Comparison of ENCODE assay signal across 8 cellular contexts in the genomic region with DNA sequence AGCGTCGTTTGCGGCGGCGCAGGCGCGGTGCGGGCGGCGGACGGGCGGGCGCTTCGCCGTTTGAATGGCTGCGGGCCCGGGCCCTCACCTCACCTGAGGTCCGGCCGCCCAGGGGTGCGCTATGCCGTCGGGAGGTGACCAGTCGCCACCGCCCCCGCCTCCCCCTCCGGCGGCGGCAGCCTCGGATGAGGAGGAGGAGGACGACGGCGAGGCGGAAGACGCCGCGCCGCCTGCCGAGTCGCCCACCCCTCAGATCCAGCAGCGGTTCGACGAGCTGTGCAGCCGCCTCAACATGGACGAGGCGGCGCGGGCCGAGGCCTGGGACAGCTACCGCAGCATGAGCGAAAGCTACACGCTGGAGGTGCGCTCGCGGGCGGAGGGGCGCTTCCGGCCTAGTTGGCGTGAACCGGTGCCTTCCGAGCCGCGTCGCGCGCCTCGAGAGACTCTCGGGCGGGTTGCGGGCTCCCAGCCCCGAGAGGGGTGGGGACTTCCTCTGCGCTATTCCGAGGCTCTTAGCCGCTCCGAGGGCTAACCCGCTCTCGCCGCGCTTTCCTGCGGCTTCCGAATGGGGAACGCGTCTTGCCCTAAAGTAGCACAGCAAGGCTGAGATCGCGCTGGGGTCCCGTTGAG. TPM values are rescaled to one million over a fixed set of nuclear protein-coding genes. Genes with fewer than 3 reads are reported as not detected.
A peak's percentile ranks its signal among the peaks of the same experiment; 100 is the strongest.
DNase-seq lines count a peak whose midpoint lies in the region; ATAC-seq, FAIRE-seq and TF ChIP-seq lines count a peak whose summit lies in the region.

A gene with protein sequence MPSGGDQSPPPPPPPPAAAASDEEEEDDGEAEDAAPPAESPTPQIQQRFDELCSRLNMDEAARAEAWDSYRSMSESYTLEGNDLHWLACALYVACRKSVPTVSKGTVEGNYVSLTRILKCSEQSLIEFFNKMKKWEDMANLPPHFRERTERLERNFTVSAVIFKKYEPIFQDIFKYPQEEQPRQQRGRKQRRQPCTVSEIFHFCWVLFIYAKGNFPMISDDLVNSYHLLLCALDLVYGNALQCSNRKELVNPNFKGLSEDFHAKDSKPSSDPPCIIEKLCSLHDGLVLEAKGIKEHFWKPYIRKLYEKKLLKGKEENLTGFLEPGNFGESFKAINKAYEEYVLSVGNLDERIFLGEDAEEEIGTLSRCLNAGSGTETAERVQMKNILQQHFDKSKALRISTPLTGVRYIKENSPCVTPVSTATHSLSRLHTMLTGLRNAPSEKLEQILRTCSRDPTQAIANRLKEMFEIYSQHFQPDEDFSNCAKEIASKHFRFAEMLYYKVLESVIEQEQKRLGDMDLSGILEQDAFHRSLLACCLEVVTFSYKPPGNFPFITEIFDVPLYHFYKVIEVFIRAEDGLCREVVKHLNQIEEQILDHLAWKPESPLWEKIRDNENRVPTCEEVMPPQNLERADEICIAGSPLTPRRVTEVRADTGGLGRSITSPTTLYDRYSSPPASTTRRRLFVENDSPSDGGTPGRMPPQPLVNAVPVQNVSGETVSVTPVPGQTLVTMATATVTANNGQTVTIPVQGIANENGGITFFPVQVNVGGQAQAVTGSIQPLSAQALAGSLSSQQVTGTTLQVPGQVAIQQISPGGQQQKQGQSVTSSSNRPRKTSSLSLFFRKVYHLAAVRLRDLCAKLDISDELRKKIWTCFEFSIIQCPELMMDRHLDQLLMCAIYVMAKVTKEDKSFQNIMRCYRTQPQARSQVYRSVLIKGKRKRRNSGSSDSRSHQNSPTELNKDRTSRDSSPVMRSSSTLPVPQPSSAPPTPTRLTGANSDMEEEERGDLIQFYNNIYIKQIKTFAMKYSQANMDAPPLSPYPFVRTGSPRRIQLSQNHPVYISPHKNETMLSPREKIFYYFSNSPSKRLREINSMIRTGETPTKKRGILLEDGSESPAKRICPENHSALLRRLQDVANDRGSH (plus strand): TSS at position 36 of the 630 bp plus-strand sequence. CDS start 86 bp downstream, at position 122.

- no peaks in the 10 kb centered on the region for H3K9me1 ChIP-seq in keratinocyte (ENCODE audit: control insufficient read depth, extremely low read depth, insufficient read depth, low read length)

- CTCF ChIA-PET in WTC11 (lab: Charles Lee) = interaction anchor here (1.4 to 1.8 kb wide), 3 partner anchors 19 to 151 kb away, joined by 3 to 5 read pairs (median 4); no protein-coding TSS in a partner anchor

- H3K4me3 ChIP-seq in bronchial epithelial cell (ENCODE audit: low read depth, low read length) (peak within 1 kb of the TSS; percentile 87), keratinocyte (ENCODE audit: control insufficient read depth in 2 of 3, extremely low read depth in 1 of 3, insufficient read depth in 2 of 3, low read depth in 1 of 3, low read length in 3 of 3) (peak within 1 kb of the TSS; percentile 82 to 95 (median 85))

- peaks cover 18% of the 10 kb centered on the region for H3K9me3 Mint-ChIP-seq in WTC11

- H3K27ac ChIP-seq in keratinocyte (ENCODE audit: control insufficient read depth, insufficient read depth, low read length) = peak within 1 kb of the TSS; percentile 88

- ATAC-seq in HG02588 (IDR thresholded peaks at IDR 0.05; ENCODE audit: unreplicated experiment) (peak; percentile 74), WTC11 (peak; percentile 78)

- peak within 1 kb of the TSS; percentile 93 for H3K4me2 ChIP-seq in keratinocyte (ENCODE audit: control insufficient read depth, extremely low read depth, insufficient read depth, low read depth, low read length)

- peaks cover 11% of the 10 kb centered on the region for H3K4me1 ChIP-seq in keratinocyte (ENCODE audit: control insufficient read depth, extremely low read depth, insufficient read depth, low read length)

- TF ChIP-seq CTCF in WTC11 (IDR thresholded peaks at IDR 0.05) (no peak), bronchial epithelial cell (IDR thresholded peaks at IDR 0.05; ENCODE audit: insufficient read depth, low read length, severe bottlenecking) (no peak), keratinocyte (optimal IDR thresholded peaks at IDR 0.05 in 1 of 3, IDR thresholded peaks at IDR 0.05 in 1 of 3, conservative IDR thresholded peaks at IDR 0.05 in 1 of 3; ENCODE audit: extremely low read depth in 1 of 3, insufficient read depth in 2 of 3, low read length in 3 of 3) (no peak)

- H3K36me3 ChIP-seq in bronchial epithelial cell (ENCODE audit: control insufficient read depth, insufficient read depth, low read length) (no peaks in the 10 kb centered on the region), keratinocyte (ENCODE audit: control insufficient read depth in 2 of 2, extremely low read depth in 1 of 2, insufficient read depth in 2 of 2, low read length in 2 of 2) (no peaks in the 10 kb centered on the region)

- peak; percentile 44 for DNase-seq in DMS79 treated with DMSO at 0.1 percent for 48 hours (lab: John Stamatoyannopoulos, UW)
- DNase-seq in DMS79 (lab: John Stamatoyannopoulos, UW) = no peak
- DNase-seq in NCI-H1092 (lab: John Stamatoyannopoulos, UW) = peak; percentile 62
- DNase-seq in WTC11 (ENCODE audit: low spot score) = peak; percentile 79
- DNase-seq in bronchial epithelial cell (ENCODE audit: low read depth) = peak; percentile 25
- no peak for DNase-seq in keratinocyte (ENCODE audit: low read depth, low spot score)
- DNase-seq in stimulated activated CD4-positive, alpha-beta T cell treated with anti-CD3 and anti-CD28 coated beads, Interleukin-15, amount 100 ng/mL, for 48 hours (ENCODE audit: low read depth in 2 of 2) = peak; percentile 40 to 43

- H3K27ac Mint-ChIP-seq in WTC11 = peak within 1 kb of the TSS; percentile 95

- peaks cover 38% of the 10 kb centered on the region for H3K79me2 ChIP-seq in keratinocyte (ENCODE audit: control insufficient read depth, insufficient read depth, low read length)

- H3K36me3 Mint-ChIP-seq in WTC11 = peaks cover 4% of the 10 kb centered on the region; the same call in 1 of the 2 replicates

- FAIRE-seq in bronchial epithelial cell (lab: Jason Lieb, UNC) = no peak
- FAIRE-seq in keratinocyte (lab: Jason Lieb, UNC) = no peak

- H3K9ac ChIP-seq in keratinocyte (ENCODE audit: control insufficient read depth, extremely low read depth, insufficient read depth, low read length) = peak within 1 kb of the TSS; percentile 97

- H3K27me3 ChIP-seq in bronchial epithelial cell (ENCODE audit: control insufficient read depth, insufficient read depth, low read length) (no peaks in the 10 kb centered on the region), keratinocyte (ENCODE audit: control insufficient read depth, extremely low read depth, insufficient read depth, low read length) (no peaks in the 10 kb centered on the region)

- H2AFZ ChIP-seq in keratinocyte (ENCODE audit: control insufficient read depth, low read length) = peak within 1 kb of the TSS; percentile 92

- dilution Hi-C loops in keratinocyte (cut with MboI; ENCODE audit: extremely low pct_ligation_motif_present, low sequenced_read_pairs) = no loop called here

- no peaks in the 10 kb centered on the region for H3K27me3 Mint-ChIP-seq in WTC11 (ENCODE audit: low read depth)

- POLR2A ChIA-PET in WTC11 (lab: Charles Lee) = no interaction called here

- peaks cover 19% of the 10 kb centered on the region for H3K4me1 Mint-ChIP-seq in WTC11

- H4K20me1 ChIP-seq in keratinocyte (ENCODE audit: control insufficient read depth, extremely low read depth, insufficient read depth, low read length) = no peaks in the 10 kb centered on the region

- H3K9me3 ChIP-seq in keratinocyte (ENCODE audit: control insufficient read depth, low read depth, low read length) = no peaks in the 10 kb centered on the region

- peak within 1 kb of the TSS; percentile 95 for H3K4me3 Mint-ChIP-seq in WTC11

TF ChIP-seq in WTC11, 78 proteins besides CTCF, POLR2A, EP300 and RAD21 (continues in another document):
- TF ChIP-seq KAT7 (CRISPR knock-in tag; IDR thresholded peaks at IDR 0.05; ENCODE audit: borderline replicate concordance) (peak; percentile 75; the same call in 1 of the 2 replicates), TEAD4 (CRISPR knock-in tag; IDR thresholded peaks at IDR 0.05) (0 out of 2 replicates have a peak, but pooled peaks have one; percentile 34)
- TF ChIP-seq, protein P1, sequence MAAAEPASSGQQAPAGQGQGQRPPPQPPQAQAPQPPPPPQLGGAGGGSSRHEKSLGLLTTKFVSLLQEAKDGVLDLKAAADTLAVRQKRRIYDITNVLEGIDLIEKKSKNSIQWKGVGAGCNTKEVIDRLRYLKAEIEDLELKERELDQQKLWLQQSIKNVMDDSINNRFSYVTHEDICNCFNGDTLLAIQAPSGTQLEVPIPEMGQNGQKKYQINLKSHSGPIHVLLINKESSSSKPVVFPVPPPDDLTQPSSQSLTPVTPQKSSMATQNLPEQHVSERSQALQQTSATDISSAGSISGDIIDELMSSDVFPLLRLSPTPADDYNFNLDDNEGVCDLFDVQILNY (CRISPR knock-in tag; IDR thresholded peaks at IDR 0.05) = 0 out of 2 replicates have a peak, but pooled peaks have one; percentile 42
- TF ChIP-seq, protein P2, sequence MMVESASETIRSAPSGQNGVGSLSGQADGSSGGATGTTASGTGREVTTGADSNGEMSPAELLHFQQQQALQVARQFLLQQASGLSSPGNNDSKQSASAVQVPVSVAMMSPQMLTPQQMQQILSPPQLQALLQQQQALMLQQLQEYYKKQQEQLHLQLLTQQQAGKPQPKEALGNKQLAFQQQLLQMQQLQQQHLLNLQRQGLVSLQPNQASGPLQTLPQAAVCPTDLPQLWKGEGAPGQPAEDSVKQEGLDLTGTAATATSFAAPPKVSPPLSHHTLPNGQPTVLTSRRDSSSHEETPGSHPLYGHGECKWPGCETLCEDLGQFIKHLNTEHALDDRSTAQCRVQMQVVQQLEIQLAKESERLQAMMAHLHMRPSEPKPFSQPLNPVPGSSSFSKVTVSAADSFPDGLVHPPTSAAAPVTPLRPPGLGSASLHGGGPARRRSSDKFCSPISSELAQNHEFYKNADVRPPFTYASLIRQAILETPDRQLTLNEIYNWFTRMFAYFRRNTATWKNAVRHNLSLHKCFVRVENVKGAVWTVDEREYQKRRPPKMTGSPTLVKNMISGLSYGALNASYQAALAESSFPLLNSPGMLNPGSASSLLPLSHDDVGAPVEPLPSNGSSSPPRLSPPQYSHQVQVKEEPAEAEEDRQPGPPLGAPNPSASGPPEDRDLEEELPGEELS (CRISPR knock-in tag; IDR thresholded peaks at IDR 0.05) = peak; percentile 35; the same call in 1 of the 2 replicates

RNA-seq across cellular contexts. Expression of the gene that starts here (rescaled TPM):
- total RNA-seq in WTC11 (2021) (33.9 to 38.4 TPM (median 34.1 TPM) in 3 replicates), bronchial epithelial cell (22.7 and 23.7 TPM in 2 replicates)
- polyA plus RNA-seq in keratinocyte = 28.4 to 44.6 TPM (median 36.7 TPM) in 3 replicates
- polyA plus RNA-seq in keratinocyte (2011; ENCODE audit: low read depth) = 18.0 TPM
- 16.2 and 26.3 TPM in 2 replicates for polyA plus RNA-seq in keratinocyte (2011; cell fraction: cytosol; rRNA removed)
- 65.3 and 76.9 TPM in 2 replicates for polyA plus RNA-seq in keratinocyte (2011; cell fraction: nucleus; rRNA removed)
- 17.7 and 18.7 TPM in 2 replicates for polyA plus RNA-seq in keratinocyte (2012; ENCODE audit: low replicate concordance)
- 22.9 to 40.1 TPM (median 34.6 TPM) in 3 replicates for polyA minus RNA-seq in keratinocyte
- polyA minus RNA-seq in keratinocyte (2011; cell fraction: cytosol; rRNA and poly(A)+ RNA removed) = 19.4 TPM
- 18.9 and 34.9 TPM in 2 replicates for polyA minus RNA-seq in keratinocyte (2011; cell fraction: nucleus; rRNA and poly(A)+ RNA removed)

Comparison
In these comparisons a context has a peak if more than half of its experiments do, and no peak if none do; other contexts are left out.
1. DNase-seq: peak in DMS79 treated with DMSO at 0.1 percent for 48 hours (single experiment), NCI-H1092 (single experiment), WTC11 (single experiment), bronchial epithelial cell (single experiment) and stimulated activated CD4-positive, alpha-beta T cell treated with anti-CD3 and anti-CD28 coated beads, Interleukin-15, amount 100 ng/mL, for 48 hours (2 of 2); none in DMS79 (single experiment) and keratinocyte (single experiment).